In genomic region chr16:88318091-88318494, GRCh38 we compare ENCODE assay signal across 21 cellular contexts.
"Had no signal": no experiment of that assay in that cellular context is flagged by ENCODE, and none has a peak within 500 bp of the region (broad histone marks: within the 10 kb centered on the region; RNA-seq: fewer than 3 reads in every experiment).

No MANE protein-coding gene starts in this region.

- H3K9me3 ChIP-seq: heart right ventricle, sigmoid colon, transverse colon had no signal

- H3K4me2 ChIP-seq: smooth muscle cell had no signal

- H3K27me3 ChIP-seq: sigmoid colon had no signal

- H3K27ac ChIP-seq: heart right ventricle, sigmoid colon, transverse colon had no signal

- H3K27ac Mint-ChIP-seq: activated naive CD4-positive, alpha-beta T cell treated with anti-CD3 and anti-CD28 coated beads, Interleukin-2, amount 10 ng/mL, durations not matched to agents 7 days and 5 days; naive thymus-derived CD8-positive, alpha-beta T cell; stimulated activated naive B cell treated with anti-CD40 and anti-IgM and Interleukin-4, amounts not matched to agents 10 μg/mL and 1 μg/mL and 100 μg/mL, for 72 hours; T-helper 17 cell had no signal

- H3K36me3 ChIP-seq: heart right ventricle, sigmoid colon, transverse colon had no signal

- H3K4me1 ChIP-seq: sigmoid colon, transverse colon had no signal

- H3K9me3 Mint-ChIP-seq: activated naive CD4-positive, alpha-beta T cell treated with anti-CD3 and anti-CD28 coated beads, Interleukin-2, amount 10 ng/mL, durations not matched to agents 7 days and 5 days had no signal

- H3K27me3 Mint-ChIP-seq: activated naive CD4-positive, alpha-beta T cell treated with anti-CD3 and anti-CD28 coated beads, Interleukin-2, amount 10 ng/mL, durations not matched to agents 7 days and 5 days; brain had no signal

- ATAC-seq: naive thymus-derived CD8-positive, alpha-beta T cell; stimulated activated naive B cell treated with anti-CD40 and anti-IgM and Interleukin-4, amounts not matched to agents 10 μg/mL and 1 μg/mL and 100 μg/mL, for 72 hours; T-helper 17 cell had no signal

- H3K4me3 Mint-ChIP-seq: activated naive CD4-positive, alpha-beta T cell treated with anti-CD3 and anti-CD28 coated beads, Interleukin-2, amount 10 ng/mL, durations not matched to agents 7 days and 5 days; brain; naive thymus-derived CD8-positive, alpha-beta T cell; stimulated activated naive B cell treated with anti-CD40 and anti-IgM and Interleukin-4, amounts not matched to agents 10 μg/mL and 1 μg/mL and 100 μg/mL, for 72 hours had no signal

- H3K4me3 ChIP-seq: heart right ventricle, lung, sigmoid colon, smooth muscle cell, transverse colon had no signal

- H3K4me1 Mint-ChIP-seq: activated naive CD4-positive, alpha-beta T cell treated with anti-CD3 and anti-CD28 coated beads, Interleukin-2, amount 10 ng/mL, durations not matched to agents 7 days and 5 days; naive thymus-derived CD8-positive, alpha-beta T cell; stimulated activated naive B cell treated with anti-CD40 and anti-IgM and Interleukin-4, amounts not matched to agents 10 μg/mL and 1 μg/mL and 100 μg/mL, for 72 hours; T-helper 17 cell had no signal

- DNase-seq: activated CD4-positive, alpha-beta T cell treated with anti-CD3 and anti-CD28 coated beads for 4 hours; activated CD4-positive, alpha-beta T cell treated with anti-CD3 and anti-CD28 coated beads, Interleukin-2, amount 50 U/mL, for 48 hours; activated CD4-positive, CD25-positive, alpha-beta regulatory T cell; activated effector memory CD4-positive, alpha-beta T cell treated with Interleukin-2 at 50 U/mL for 16 hours; activated naive CD4-positive, alpha-beta T cell treated with anti-CD3 and anti-CD28 coated beads, Interleukin-2, amount 10 ng/mL, durations not matched to agents 7 days and 5 days; activated T-cell treated with anti-CD3 and anti-CD28 coated beads, Interleukin-2, amount 50 U/mL, for 48 hours; effector CD8-positive, alpha-beta T cell; erythroblast; naive thymus-derived CD8-positive, alpha-beta T cell; nucleus accumbens; sigmoid colon; stimulated activated CD4-positive, alpha-beta T cell treated with anti-CD3 and anti-CD28 coated beads, Interleukin-2, amount 100 ng/mL, for 48 hours; stimulated activated CD8-positive, alpha-beta memory T cell treated with anti-CD3 and anti-CD28 coated beads, Interleukin-4, amount 100 ng/mL, for 48 hours; stimulated activated naive B cell treated with anti-CD40 and anti-IgM and Interleukin-4, amounts not matched to agents 10 μg/mL and 1 μg/mL and 100 μg/mL, for 72 hours; SW 1271; T-helper 17 cell; transverse colon had no signal

- H3K36me3 Mint-ChIP-seq: activated naive CD4-positive, alpha-beta T cell treated with anti-CD3 and anti-CD28 coated beads, Interleukin-2, amount 10 ng/mL, durations not matched to agents 7 days and 5 days; brain; naive thymus-derived CD8-positive, alpha-beta T cell had no signal
